8 cellular contexts compared by ENCODE assay signal in the genomic region with DNA sequence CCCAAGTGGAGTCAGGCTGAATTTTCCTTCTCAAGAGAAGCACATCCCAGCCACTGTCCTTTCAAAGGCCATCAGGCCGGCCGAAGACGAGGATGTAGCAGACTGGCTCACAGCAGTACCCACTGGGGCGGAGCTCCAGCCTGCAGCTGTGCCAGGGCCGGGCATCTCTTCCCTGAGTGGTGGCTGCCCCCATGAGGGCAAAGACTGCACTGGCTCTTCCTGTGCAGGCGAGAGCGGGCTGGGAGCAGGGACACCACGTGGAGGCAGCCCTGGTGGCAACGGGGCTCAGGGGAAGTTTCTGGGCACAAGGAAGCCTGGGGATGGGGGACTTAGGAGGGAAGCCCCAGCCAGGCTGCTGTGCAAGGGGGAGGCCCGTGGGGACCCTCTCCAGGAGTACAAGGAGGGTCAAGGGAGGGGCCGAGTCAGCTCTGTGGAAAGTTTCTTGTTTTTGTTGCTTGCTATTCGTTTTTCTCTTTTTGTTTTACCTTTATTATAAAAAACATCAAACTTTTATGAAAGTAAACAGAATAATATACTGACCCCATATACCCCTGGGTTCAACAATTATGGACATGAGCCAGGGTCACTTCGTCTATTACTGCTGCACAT.
DNase-seq lines count a peak whose midpoint lies in the region; ATAC-seq and TF ChIP-seq lines count a peak whose summit lies in the region.

No MANE protein-coding gene starts in this region.

- TF ChIP-seq CTCF in AG04450 (IDR thresholded peaks at IDR 0.05; ENCODE audit: low read depth, low read length) (peak; percentile 73), dorsolateral prefrontal cortex (IDR thresholded peaks at IDR 0.05 in 54 of 56, conservative IDR thresholded peaks at IDR 0.05 in 2 of 56; ENCODE audit: low read depth in 1 of 56, partially characterized antibody in 56 of 56) (peak; percentile 37 to 95 (median 81))

- peak; percentile 32 for DNase-seq in AG04450 (ENCODE audit: low read depth, low spot score)
- peak; percentile 59 for DNase-seq in NCI-H1694 treated with DMSO at 0.1 percent for 48 hours (lab: John Stamatoyannopoulos, UW)
- peak; percentile 14 for DNase-seq in T1000 (lab: John Stamatoyannopoulos, UW)
- peak; percentile 63 to 82 (median 79) for DNase-seq in dorsolateral prefrontal cortex
- DNase-seq in lung microvascular endothelial cell (ENCODE audit: low read depth in 2 of 2) = peak; percentile 84 to 90
- DNase-seq in stimulated activated effector memory CD8-positive, alpha-beta T cell treated with anti-CD3 and anti-CD28 coated beads, Interleukin-12 subunit alpha, Interleukin-12 subunit beta, amount 100 ng/mL, for 72 hours (ENCODE audit: low spot score in 2 of 2) = no peak

- H3K9me3 Mint-ChIP-seq in stimulated activated effector memory CD8-positive, alpha-beta T cell treated with anti-CD3 and anti-CD28 coated beads, Interleukin-12 subunit alpha, Interleukin-12 subunit beta, amount 100 ng/mL, for 72 hours = no peaks in the 10 kb centered on the region

- intact Hi-C loops in dorsolateral prefrontal cortex (cut with DNase I) = loop anchor here (2.0 to 10.0 kb wide), 6 partner anchors 157 to 490 kb away; no protein-coding TSS in a partner anchor

- H3K9me3 ChIP-seq in AG04450 (ENCODE audit: control insufficient read depth, insufficient read depth, low read length) = peaks cover 5% of the 10 kb centered on the region

- no peaks in the 10 kb centered on the region for H3K36me3 Mint-ChIP-seq in stimulated activated effector memory CD8-positive, alpha-beta T cell treated with anti-CD3 and anti-CD28 coated beads, Interleukin-12 subunit alpha, Interleukin-12 subunit beta, amount 100 ng/mL, for 72 hours

- no peaks in the 10 kb centered on the region for H3K4me1 Mint-ChIP-seq in stimulated activated effector memory CD8-positive, alpha-beta T cell treated with anti-CD3 and anti-CD28 coated beads, Interleukin-12 subunit alpha, Interleukin-12 subunit beta, amount 100 ng/mL, for 72 hours

- no peak overlapping the region for H3K27ac Mint-ChIP-seq in stimulated activated effector memory CD8-positive, alpha-beta T cell treated with anti-CD3 and anti-CD28 coated beads, Interleukin-12 subunit alpha, Interleukin-12 subunit beta, amount 100 ng/mL, for 72 hours

- CTCF ChIA-PET in AG04450 (lab: Charles Lee) = interaction anchor here (0.9 to 2.3 kb wide), 10 partner anchors 11 to 489 kb away, joined by 3 to 21 read pairs (median 6); no protein-coding TSS in a partner anchor

- H3K27me3 ChIP-seq in AG04450 (ENCODE audit: control insufficient read depth, insufficient read depth, low read length) = peaks cover 21% of the 10 kb centered on the region
- no peaks in the 10 kb centered on the region for H3K27me3 ChIP-seq in dorsolateral prefrontal cortex

- H3K4me3 Mint-ChIP-seq in stimulated activated effector memory CD8-positive, alpha-beta T cell treated with anti-CD3 and anti-CD28 coated beads, Interleukin-12 subunit alpha, Interleukin-12 subunit beta, amount 100 ng/mL, for 72 hours = no peak overlapping the region

- POLR2A ChIA-PET in AG04450 (lab: Yijun Ruan, JAX) = no interaction called here

- no peak overlapping the region for H3K27ac ChIP-seq in AG04450 (ENCODE audit: low read depth, low read length)
- H3K27ac ChIP-seq in dorsolateral prefrontal cortex = peak overlapping the region in 1 of 59 donors; percentile 16

- ATAC-seq in GM18502 (IDR thresholded peaks at IDR 0.05; ENCODE audit: poor library complexity, unreplicated experiment) (peak; percentile 45), HG03565 (IDR thresholded peaks at IDR 0.05; ENCODE audit: unreplicated experiment) (no peak)
- ATAC-seq in stimulated activated effector memory CD8-positive, alpha-beta T cell treated with anti-CD3 and anti-CD28 coated beads, Interleukin-12 subunit alpha, Interleukin-12 subunit beta, amount 100 ng/mL, for 72 hours = peak; percentile 85

- H3K4me3 ChIP-seq in AG04450 (ENCODE audit: low read depth, low read length) (no peak overlapping the region), dorsolateral prefrontal cortex (peak overlapping the region in 1 of 59 donors; percentile 12)

Comparison
In these comparisons a context has a peak if more than half of its experiments do, and no peak if none do; other contexts are left out.
1. DNase-seq: peak in AG04450 (single experiment), NCI-H1694 treated with DMSO at 0.1 percent for 48 hours (single experiment), T1000 (single experiment), dorsolateral prefrontal cortex (10 of 10) and lung microvascular endothelial cell (2 of 2); none in stimulated activated effector memory CD8-positive, alpha-beta T cell treated with anti-CD3 and anti-CD28 coated beads, Interleukin-12 subunit alpha, Interleukin-12 subunit beta, amount 100 ng/mL, for 72 hours (0 of 2).